2 cellular contexts compared by ENCODE assay signal in genomic region chr1:62271932-62272728, GRCh38.
TF ChIP-seq lines count a peak whose summit lies in the region.

No MANE protein-coding gene starts in this region.

TF ChIP-seq in SK-N-SH, 30 proteins besides CTCF, POLR2A, EP300 and RAD21 (continued from another document):
- no peak for TF ChIP-seq MEF2A (IDR thresholded peaks at IDR 0.05; ENCODE audit: borderline replicate concordance, low read depth)
- no peak for TF ChIP-seq TCF12 (IDR thresholded peaks at IDR 0.05)
- TF ChIP-seq, protein P1, sequence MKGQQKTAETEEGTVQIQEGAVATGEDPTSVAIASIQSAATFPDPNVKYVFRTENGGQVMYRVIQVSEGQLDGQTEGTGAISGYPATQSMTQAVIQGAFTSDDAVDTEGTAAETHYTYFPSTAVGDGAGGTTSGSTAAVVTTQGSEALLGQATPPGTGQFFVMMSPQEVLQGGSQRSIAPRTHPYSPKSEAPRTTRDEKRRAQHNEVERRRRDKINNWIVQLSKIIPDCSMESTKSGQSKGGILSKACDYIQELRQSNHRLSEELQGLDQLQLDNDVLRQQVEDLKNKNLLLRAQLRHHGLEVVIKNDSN (IDR thresholded peaks at IDR 0.05; ENCODE audit: borderline replicate concordance, low read depth) = no peak
- no peak for TF ChIP-seq ELF1 (IDR thresholded peaks at IDR 0.05)
- TF ChIP-seq, protein P2, sequence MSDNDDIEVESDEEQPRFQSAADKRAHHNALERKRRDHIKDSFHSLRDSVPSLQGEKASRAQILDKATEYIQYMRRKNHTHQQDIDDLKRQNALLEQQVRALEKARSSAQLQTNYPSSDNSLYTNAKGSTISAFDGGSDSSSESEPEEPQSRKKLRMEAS (IDR thresholded peaks at IDR 0.05; ENCODE audit: low read depth) = no peak
- TF ChIP-seq RFX5 (IDR thresholded peaks at IDR 0.05; ENCODE audit: low read length) = no peak
- no peak for TF ChIP-seq FOXJ3 (CRISPR knock-in tag; IDR thresholded peaks at IDR 0.05)
- no peak for TF ChIP-seq PBX3 (IDR thresholded peaks at IDR 0.05)
- TF ChIP-seq NRF1 (IDR thresholded peaks at IDR 0.05; ENCODE audit: low read depth, low read length) = no peak
- 0 out of 2 replicates have a peak, but pooled peaks have one; percentile 8 for TF ChIP-seq SMC3 (IDR thresholded peaks at IDR 0.05; ENCODE audit: low read depth, low read length)
- TF ChIP-seq, protein P3, sequence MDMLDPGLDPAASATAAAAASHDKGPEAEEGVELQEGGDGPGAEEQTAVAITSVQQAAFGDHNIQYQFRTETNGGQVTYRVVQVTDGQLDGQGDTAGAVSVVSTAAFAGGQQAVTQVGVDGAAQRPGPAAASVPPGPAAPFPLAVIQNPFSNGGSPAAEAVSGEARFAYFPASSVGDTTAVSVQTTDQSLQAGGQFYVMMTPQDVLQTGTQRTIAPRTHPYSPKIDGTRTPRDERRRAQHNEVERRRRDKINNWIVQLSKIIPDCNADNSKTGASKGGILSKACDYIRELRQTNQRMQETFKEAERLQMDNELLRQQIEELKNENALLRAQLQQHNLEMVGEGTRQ (IDR thresholded peaks at IDR 0.05; ENCODE audit: borderline replicate concordance, low read depth, low read length) = no peak
- TF ChIP-seq GATA2 (CRISPR knock-in tag; IDR thresholded peaks at IDR 0.05) = 0 out of 2 replicates have a peak, but pooled peaks have one; percentile 13
- TF ChIP-seq EZH2phosphoT487 (IDR thresholded peaks at IDR 0.05; ENCODE audit: borderline replicate concordance, low read depth) = no peak
- TF ChIP-seq JUND (IDR thresholded peaks at IDR 0.05) = no peak
- TF ChIP-seq IRF3 (IDR thresholded peaks at IDR 0.05; ENCODE audit: low read depth, low read length) = no peak
- no peak for TF ChIP-seq REST (IDR thresholded peaks at IDR 0.05; ENCODE audit: low read depth, low read length)
- no peak for TF ChIP-seq TAF1 (IDR thresholded peaks at IDR 0.05; ENCODE audit: borderline replicate concordance, low read depth, low read length)
- peak; percentile 35; the same call in 1 of the 2 replicates for TF ChIP-seq MXI1 (IDR thresholded peaks at IDR 0.05; ENCODE audit: low read depth, low read length)
- TF ChIP-seq FOXM1 (IDR thresholded peaks at IDR 0.05; ENCODE audit: low read depth) = no peak

TF ChIP-seq in K562, 482 proteins besides CTCF, POLR2A, EP300 and RAD21 (continued from another document):
- TF ChIP-seq RREB1 (CRISPR knock-in tag; IDR thresholded peaks at IDR 0.05) (no peak), RBM15 (IDR thresholded peaks at IDR 0.05; ENCODE audit: insufficient read depth, low read length) (no peak), PML (IDR thresholded peaks at IDR 0.05; ENCODE audit: low read length) (no peak), NRF1 (conservative IDR thresholded peaks at IDR 0.05 in 1 of 2, IDR thresholded peaks at IDR 0.05 in 1 of 2) (no peak), ETV1 (tag; conservative IDR thresholded peaks at IDR 0.05; ENCODE audit: low read depth) (peak; percentile 59), ZFP1 (CRISPR knock-in tag; IDR thresholded peaks at IDR 0.05) (no peak), ZFP30 (CRISPR knock-in tag; IDR thresholded peaks at IDR 0.05; ENCODE audit: borderline replicate concordance) (no peak), KDM2B (CRISPR knock-in tag; IDR thresholded peaks at IDR 0.05) (no peak), TAL1 (IDR thresholded peaks at IDR 0.05) (no peak), ZNF12 (CRISPR knock-in tag; IDR thresholded peaks at IDR 0.05) (no peak), ZBTB17 (CRISPR knock-in tag; IDR thresholded peaks at IDR 0.05) (no peak), KDM4B (IDR thresholded peaks at IDR 0.05; ENCODE audit: borderline replicate concordance in 2 of 2, low read depth in 1 of 2) (no peak), NEUROD1 (IDR thresholded peaks at IDR 0.05; ENCODE audit: borderline replicate concordance, low read depth, low read length, partially characterized antibody) (no peak), BHLHE40 (IDR thresholded peaks at IDR 0.05; ENCODE audit: low read length) (no peak), GTF3C2 (IDR thresholded peaks at IDR 0.05; ENCODE audit: borderline replicate concordance, extremely low read depth, insufficient read length) (no peak), ZNF830 (CRISPR knock-in tag; IDR thresholded peaks at IDR 0.05) (no peak), MEIS2 (IDR thresholded peaks at IDR 0.05; ENCODE audit: partially characterized antibody) (peak; percentile 48), PBX2 (CRISPR knock-in tag; IDR thresholded peaks at IDR 0.05; ENCODE audit: low read depth) (no peak), PBX2 (tag; conservative IDR thresholded peaks at IDR 0.05; ENCODE audit: low read depth) (peak; percentile 57; the same call in 1 of the 2 replicates), ZNF445 (CRISPR knock-in tag; IDR thresholded peaks at IDR 0.05; ENCODE audit: low read depth) (no peak), GABPA (tag; conservative IDR thresholded peaks at IDR 0.05; ENCODE audit: low read depth) (0 out of 2 replicates have a peak, but pooled peaks have one; percentile 41)
- TF ChIP-seq, protein P1 (CRISPR knock-in tag; IDR thresholded peaks at IDR 0.05) = no peak
- TF ChIP-seq, protein P4, sequence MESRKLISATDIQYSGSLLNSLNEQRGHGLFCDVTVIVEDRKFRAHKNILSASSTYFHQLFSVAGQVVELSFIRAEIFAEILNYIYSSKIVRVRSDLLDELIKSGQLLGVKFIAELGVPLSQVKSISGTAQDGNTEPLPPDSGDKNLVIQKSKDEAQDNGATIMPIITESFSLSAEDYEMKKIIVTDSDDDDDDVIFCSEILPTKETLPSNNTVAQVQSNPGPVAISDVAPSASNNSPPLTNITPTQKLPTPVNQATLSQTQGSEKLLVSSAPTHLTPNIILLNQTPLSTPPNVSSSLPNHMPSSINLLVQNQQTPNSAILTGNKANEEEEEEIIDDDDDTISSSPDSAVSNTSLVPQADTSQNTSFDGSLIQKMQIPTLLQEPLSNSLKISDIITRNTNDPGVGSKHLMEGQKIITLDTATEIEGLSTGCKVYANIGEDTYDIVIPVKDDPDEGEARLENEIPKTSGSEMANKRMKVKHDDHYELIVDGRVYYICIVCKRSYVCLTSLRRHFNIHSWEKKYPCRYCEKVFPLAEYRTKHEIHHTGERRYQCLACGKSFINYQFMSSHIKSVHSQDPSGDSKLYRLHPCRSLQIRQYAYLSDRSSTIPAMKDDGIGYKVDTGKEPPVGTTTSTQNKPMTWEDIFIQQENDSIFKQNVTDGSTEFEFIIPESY (CRISPR knock-in tag; IDR thresholded peaks at IDR 0.05) = no peak
